Comparison of ENCODE assay signal across 9 cellular contexts in genomic region chr15:69032006-69032405, GRCh38. TPM values are rescaled to one million over a fixed set of nuclear protein-coding genes. Genes with fewer than 3 reads are reported as not detected.
DNase-seq lines count a peak whose midpoint lies in the region; ATAC-seq, FAIRE-seq and TF ChIP-seq lines count a peak whose summit lies in the region.
"Had no signal": no experiment of that assay in that cellular context is flagged by ENCODE, and none has a peak within 500 bp of the region (broad histone marks: within the 10 kb centered on the region; RNA-seq: fewer than 3 reads in every experiment).

No MANE protein-coding gene starts in this region.

- H3K4me1 ChIP-seq in left ventricle myocardium inferior (peaks cover 8% of the 10 kb centered on the region), K562 (replicated peaks in 1 of 2; ENCODE audit: control insufficient read depth in 2 of 2, insufficient read depth in 2 of 2, low read length in 2 of 2) (peaks cover 0 to 13% of the 10 kb centered on the region in 2 experiments; a peak in 1 of 5 replicates), lower lobe of right lung (peaks cover 9% of the 10 kb centered on the region), ovary (ENCODE audit: insufficient read depth) (no peaks in the 10 kb centered on the region)

- CTCF ChIA-PET in K562 (lab: Yijun Ruan, JAX; ENCODE audit: low intra/inter-chr PET ratio), result no interaction called here

- peak overlapping the region; percentile 79; the same call in 1 of the 2 replicates for H2AFZ ChIP-seq in K562 (ENCODE audit: low read depth, low read length)

- 19% methylated on average over 4 of the region's 5 CpGs for WGBS in K562 (ENCODE audit: insufficient coverage, low coverage, missing lambda C conversion rate)
- WGBS in ovary, 3 donors, result 54 to 61% (median 56%) methylated on average over 5 of the region's 5 CpGs

- H3K27ac ChIP-seq in left ventricle myocardium inferior (replicated peaks), result no peak overlapping the region
- no peak overlapping the region for H3K27ac ChIP-seq in K562 (ENCODE audit: extremely low read depth, low read depth, low read length)
- H3K27ac ChIP-seq in lower lobe of right lung, result no peak overlapping the region
- no peak overlapping the region for H3K27ac ChIP-seq in ovary
- H3K27ac ChIP-seq: vagina had no signal

- no peak for ATAC-seq in K562
- no peak for ATAC-seq in lower lobe of right lung
- no peak for ATAC-seq in sciatic nerve

- H3K4me2 ChIP-seq in K562 (ENCODE audit: insufficient read depth, low read length), result peak overlapping the region; percentile 63

- H3K36me3 ChIP-seq in left ventricle myocardium inferior (no peaks in the 10 kb centered on the region), K562 (ENCODE audit: control insufficient read depth, insufficient read depth, low read length) (no peaks in the 10 kb centered on the region), lower lobe of right lung (no peaks in the 10 kb centered on the region), ovary (no peaks in the 10 kb centered on the region)
- H3K36me3 ChIP-seq: vagina had no signal

- DNase-seq in left ventricle myocardium inferior (no peak), cardiac septum (ENCODE audit: low spot score) (no peak), K562 (ENCODE audit: extremely low read depth in 1 of 4, low spot score in 3 of 4) (no peak), lower lobe of right lung (no peak), urothelium cell line (ENCODE audit: low spot score) (no peak), ovary (no peak), sciatic nerve (ENCODE audit: low spot score) (no peak), amniotic stem cell (lab: John Stamatoyannopoulos, UW) (no peak)

- H3K9me3 ChIP-seq in left ventricle myocardium inferior (replicated peaks) (no peaks in the 10 kb centered on the region), K562 (replicated peaks; ENCODE audit: control insufficient read depth, insufficient read depth, low read depth, low read length) (no peaks in the 10 kb centered on the region), lower lobe of right lung (no peaks in the 10 kb centered on the region), ovary (no peaks in the 10 kb centered on the region)
- H3K9me3 ChIP-seq: vagina had no signal

- H3K27me3 ChIP-seq in left ventricle myocardium inferior (ENCODE audit: low read depth) (peaks cover 59% of the 10 kb centered on the region), K562 (ENCODE audit: control insufficient read depth in 2 of 2, insufficient read depth in 2 of 2, low read length in 2 of 2) (peaks cover 2 to 41% of the 10 kb centered on the region in 2 experiments; a peak in 2 of 5 replicates), lower lobe of right lung (ENCODE audit: low read depth) (peaks cover 20% of the 10 kb centered on the region), ovary (no peaks in the 10 kb centered on the region)
- H3K27me3 ChIP-seq: vagina had no signal

- TF ChIP-seq EP300 in K562 (IDR thresholded peaks at IDR 0.05; ENCODE audit: low read length), result no peak
- TF ChIP-seq EP300 in ovary (IDR thresholded peaks at IDR 0.05), result no peak

- no peak for TF ChIP-seq RAD21 in K562 (CRISPR knock-in tag; conservative IDR thresholded peaks at IDR 0.05 in 1 of 2, IDR thresholded peaks at IDR 0.05 in 1 of 2)

- in situ Hi-C loops in K562 (cut with MboI), result no loop called here

- POLR2A ChIA-PET in K562 (lab: Yijun Ruan, JAX), result interaction anchor here (0.7 to 1.4 kb wide), 6 partner anchors 8 to 17 kb away, joined by 3 to 6 read pairs (median 5); partner anchors contain the start of gene NOX5

- H3K9me1 ChIP-seq in K562 (ENCODE audit: control insufficient read depth, insufficient read depth, low read length), result no peaks in the 10 kb centered on the region

- TF ChIP-seq POLR2A in K562 (conservative IDR thresholded peaks at IDR 0.05), result no peak
- TF ChIP-seq POLR2A in ovary (IDR thresholded peaks at IDR 0.05), result no peak

- 0 out of 2 replicates have a peak, but pooled peaks cover 2% of the 10 kb centered on the region for H4K20me1 ChIP-seq in K562 (replicated peaks; ENCODE audit: control insufficient read depth, insufficient read depth, low read length)

- FAIRE-seq in K562 (lab: Jason Lieb, UNC) (no peak), urothelium cell line (lab: Jason Lieb, UNC) (peak; percentile 67)

- intact Hi-C loops in left ventricle myocardium inferior (cut with micrococcal nuclease) (no loop called here), cardiac septum (cut with DNase I) (no loop called here), K562 (cut with micrococcal nuclease) (loop anchor here (5.0 kb wide), 1 partner anchor 105 kb away; no protein-coding TSS in a partner anchor), lower lobe of right lung (cut with DNase I) (no loop called here), ovary (cut with DNase I) (no loop called here), sciatic nerve (cut with DNase I) (no loop called here)

- H3K79me2 ChIP-seq in K562 (ENCODE audit: control insufficient read depth, insufficient read depth, low read length), result no peaks in the 10 kb centered on the region

- peak overlapping the region in 1 of 2 experiments; percentile 86; a peak in 1 of 4 replicates for H3K9ac ChIP-seq in K562 (ENCODE audit: insufficient read depth in 1 of 2, low read depth in 2 of 2, low read length in 2 of 2)

- no TSS peak for BruUV-seq in K562 (replicated peaks; lab: Mats Ljungman, UMichigan)

- TF ChIP-seq CTCF in left ventricle myocardium inferior (IDR thresholded peaks at IDR 0.05; ENCODE audit: borderline replicate concordance), result no peak
- TF ChIP-seq CTCF in K562 (IDR thresholded peaks at IDR 0.05 in 2 of 3, conservative IDR thresholded peaks at IDR 0.05 in 1 of 3; ENCODE audit: insufficient read depth in 2 of 3, low read depth in 1 of 3, low read length in 3 of 3), result no peak
- TF ChIP-seq CTCF in lower lobe of right lung (IDR thresholded peaks at IDR 0.05), result no peak
- TF ChIP-seq CTCF in ovary (IDR thresholded peaks at IDR 0.05), result no peak

- peak overlapping the region; percentile 58 for H3K4me3 ChIP-seq in left ventricle myocardium inferior
- 0 out of 2 replicates have a peak overlapping the region, but pooled peaks have one; percentile 19 for H3K4me3 ChIP-seq in K562
- peak overlapping the region; percentile 45 for H3K4me3 ChIP-seq in lower lobe of right lung
- no peak overlapping the region for H3K4me3 ChIP-seq in ovary

TF ChIP-seq in K562, 482 proteins besides CTCF, POLR2A, EP300 and RAD21 (continues in another document):
- TF ChIP-seq ZNF75A (CRISPR knock-in tag; IDR thresholded peaks at IDR 0.05), result no peak
- no peak for TF ChIP-seq OTX1 (CRISPR knock-in tag; IDR thresholded peaks at IDR 0.05)
- no peak for TF ChIP-seq ELF4 (CRISPR knock-in tag; IDR thresholded peaks at IDR 0.05)
- TF ChIP-seq, protein P1, sequence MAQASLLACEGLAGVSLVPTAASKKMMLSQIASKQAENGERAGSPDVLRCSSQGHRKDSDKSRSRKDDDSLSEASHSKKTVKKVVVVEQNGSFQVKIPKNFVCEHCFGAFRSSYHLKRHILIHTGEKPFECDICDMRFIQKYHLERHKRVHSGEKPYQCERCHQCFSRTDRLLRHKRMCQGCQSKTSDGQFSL (CRISPR knock-in tag; IDR thresholded peaks at IDR 0.05), result no peak
- TF ChIP-seq, protein P1 (tag; IDR thresholded peaks at IDR 0.05), result no peak
- no peak for TF ChIP-seq CTCFL (IDR thresholded peaks at IDR 0.05; ENCODE audit: borderline replicate concordance, insufficient read depth, low read depth, low read length, poor library complexity, severe bottlenecking)
- TF ChIP-seq RFX7 (CRISPR knock-in tag; IDR thresholded peaks at IDR 0.05), result no peak

RNA-seq across cellular contexts. Expression of gene NOX5, which starts 17.5 kb away (rescaled TPM):
- total RNA-seq in left ventricle myocardium inferior (not detected), cardiac septum (not detected), K562 (2014; rRNA removed) (not detected in 2 replicates), K562 (2014; rRNA removed; fragmentation: Illumina TruSeq; extraction: Trizol) (not detected in 2 replicates), K562 (2015; rRNA removed; fragmentation: Illumina TruSeq; extraction: Trizol) (not detected in 2 replicates), K562 (2021) (not detected in 2 replicates), lower lobe of right lung (not detected), ovary (1 to 10 TPM in 1 of 7 donors, under 1 TPM in 5, not detected in 1; 0.10 to 1.5 (median 0.31) TPM), sciatic nerve (0.45 TPM)
- 0.14 and 0.16 TPM in 2 replicates for total RNA-seq in K562 (2011; cell fraction: chromatin; rRNA removed; ENCODE audit: low replicate concordance)
- under 0.01 TPM in 2 replicates for total RNA-seq in K562 (2011; cell fraction: nucleolus; rRNA removed)
- 0.07 and 0.23 TPM in 2 replicates for total RNA-seq in K562 (2011; cell fraction: nucleoplasm; rRNA removed)
- polyA plus RNA-seq in K562 (2011; rRNA removed) (0.01 and 0.03 TPM in 2 replicates), K562 (2014; fragmentation: Illumina TruSeq; extraction: Trizol) (not detected in 2 replicates), K562 (2014; fragmentation: Nextera tagmentation; extraction: Ambion mirVana) (not detected), K562 (2014; rRNA removed) (not detected in 2 replicates), ovary (1 to 10 TPM in 1 of 2 donors, under 1 TPM in 1; 0.54 to 1.1 TPM)
- polyA plus RNA-seq in K562 (2011; cell fraction: cytosol; rRNA removed), result 0.04 TPM in 1 of 2 replicates, not detected in the other
- 0.13 and 0.34 TPM in 2 replicates for polyA plus RNA-seq in K562 (2011; cell fraction: nucleus; rRNA removed)
- polyA plus RNA-seq in K562 (2012), result 0.01 and 0.03 TPM in 2 replicates
- polyA minus RNA-seq in K562 (2011; rRNA and poly(A)+ RNA removed), result 0.04 TPM in 1 of 2 replicates, not detected in the other
- not detected in 2 replicates for polyA minus RNA-seq in K562 (2011; cell fraction: cytosol; rRNA and poly(A)+ RNA removed)
- polyA minus RNA-seq in K562 (2011; cell fraction: nucleus; rRNA and poly(A)+ RNA removed), result under 0.01 TPM in 1 of 2 replicates, not detected in the other
